In the genomic region with DNA sequence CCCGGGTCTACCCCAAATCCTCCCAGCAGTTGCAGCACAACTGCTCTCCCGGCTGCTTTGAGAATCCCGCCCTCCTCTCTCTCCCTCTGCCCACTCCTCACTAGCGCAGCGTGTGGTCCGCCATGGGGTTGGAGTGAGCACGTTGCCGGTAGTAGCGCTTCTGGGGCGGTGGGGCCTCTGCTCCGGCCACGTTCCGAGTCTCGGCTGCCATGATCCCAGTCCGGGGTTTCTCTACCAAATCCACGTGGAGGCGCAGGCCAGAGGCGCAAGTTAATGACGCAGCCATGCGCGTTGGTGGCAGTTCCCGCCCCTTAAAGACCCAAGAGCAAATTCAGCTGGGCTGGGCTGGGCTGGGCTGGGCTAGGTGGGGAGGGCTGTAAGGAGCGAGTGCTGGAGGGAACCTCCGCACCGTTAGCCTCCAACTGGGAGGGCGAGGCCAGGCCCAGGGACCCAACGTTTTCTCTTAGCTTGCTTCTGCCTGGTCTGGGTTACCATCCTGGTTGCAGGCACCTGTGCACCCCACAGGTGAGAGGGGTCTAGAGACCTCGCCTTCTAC, we compare ENCODE assay signal across 8 cellular contexts. TPM values are rescaled to one million over a fixed set of nuclear protein-coding genes. Genes with fewer than 3 reads are reported as not detected.
DNase-seq lines count a peak whose midpoint lies in the region; ATAC-seq and TF ChIP-seq lines count a peak whose summit lies in the region.

TSS of gene METTL1 (minus strand) at position 233 of the 556 bp plus-strand sequence. CDS start at position 211, 22 bp downstream.

- no peaks in the 10 kb centered on the region for H3K9me3 ChIP-seq in thyroid gland

- H3K36me3 Mint-ChIP-seq in HFFc6 (ENCODE audit: low read depth) (peaks cover 35% of the 10 kb centered on the region), glutamatergic neuron (ENCODE audit: unreplicated experiment) (peaks cover 5% of the 10 kb centered on the region), osteocyte (ENCODE audit: unreplicated experiment) (peaks cover 15% of the 10 kb centered on the region)
- H3K36me3 Mint-ChIP-seq in activated naive CD8-positive, alpha-beta T cell = peaks cover 7% of the 10 kb centered on the region

- peaks cover 2% of the 10 kb centered on the region for H3K27me3 Mint-ChIP-seq in HFFc6 (ENCODE audit: insufficient read depth)
- H3K27me3 Mint-ChIP-seq in activated naive CD8-positive, alpha-beta T cell = no peaks in the 10 kb centered on the region
- H3K27me3 Mint-ChIP-seq in glutamatergic neuron (ENCODE audit: unreplicated experiment) = peaks cover 5% of the 10 kb centered on the region
- no peaks in the 10 kb centered on the region for H3K27me3 Mint-ChIP-seq in osteocyte (ENCODE audit: unreplicated experiment)

- H3K4me3 ChIP-seq in NB4 (ENCODE audit: low read depth, low read length) (peak within 1 kb of the TSS; percentile 87), thyroid gland (replicated peaks in 1 of 3) (peak within 1 kb of the TSS; percentile 29 to 52 (median 51))

- no peaks in the 10 kb centered on the region for H3K27me3 ChIP-seq in thyroid gland

- intact Hi-C loops in thyroid gland (cut with DNase I) = no loop called here

- H3K4me3 Mint-ChIP-seq in HFFc6 (peak within 1 kb of the TSS; percentile 99), glutamatergic neuron (ENCODE audit: unreplicated experiment) (peak within 1 kb of the TSS; percentile 99), osteocyte (ENCODE audit: unreplicated experiment) (peak within 1 kb of the TSS; percentile 98)
- peak within 1 kb of the TSS; percentile 99 for H3K4me3 Mint-ChIP-seq in activated naive CD8-positive, alpha-beta T cell

- TF ChIP-seq CTCF in HFFc6 (IDR thresholded peaks at IDR 0.05) (no peak), NB4 (IDR thresholded peaks at IDR 0.05; ENCODE audit: low read depth, low read length) (no peak), glutamatergic neuron (IDR thresholded peaks at IDR 0.05; ENCODE audit: partially characterized antibody, unreplicated experiment) (no peak), osteocyte (IDR thresholded peaks at IDR 0.05) (no peak), thyroid gland (IDR thresholded peaks at IDR 0.05) (peak in 1 of 6 experiments; percentile 31)

- TF ChIP-seq POLR2A in NB4 (IDR thresholded peaks at IDR 0.05; ENCODE audit: extremely low read depth, insufficient read length) = peak; percentile 85
- peak in 1 of 2 donors; percentile 55 for TF ChIP-seq POLR2A in thyroid gland (IDR thresholded peaks at IDR 0.05)

- H3K4me1 ChIP-seq in thyroid gland = peaks cover 18 to 37% of the 10 kb centered on the region in 2 donors

- peak; percentile 92 for ATAC-seq in SK-N-SH treated with all-trans-retinoic acid at 6 μM for 48 hours

- H3K4me1 Mint-ChIP-seq in HFFc6 (ENCODE audit: low read depth) (peaks cover 39% of the 10 kb centered on the region), glutamatergic neuron (ENCODE audit: low read depth, unreplicated experiment) (peaks cover 5% of the 10 kb centered on the region), osteocyte (ENCODE audit: unreplicated experiment) (peaks cover 22% of the 10 kb centered on the region)
- peaks cover 21% of the 10 kb centered on the region for H3K4me1 Mint-ChIP-seq in activated naive CD8-positive, alpha-beta T cell (ENCODE audit: low read depth)

- no peaks in the 10 kb centered on the region for H3K9me3 Mint-ChIP-seq in HFFc6
- H3K9me3 Mint-ChIP-seq in activated naive CD8-positive, alpha-beta T cell (ENCODE audit: low read depth) = no peaks in the 10 kb centered on the region
- peaks cover 7% of the 10 kb centered on the region for H3K9me3 Mint-ChIP-seq in glutamatergic neuron (ENCODE audit: unreplicated experiment)
- no peaks in the 10 kb centered on the region for H3K9me3 Mint-ChIP-seq in osteocyte (ENCODE audit: unreplicated experiment)

- DNase-seq in GM04504 (ENCODE audit: low read depth) (peak; percentile 94), HFFc6 (peak; percentile 94), NB4 (ENCODE audit: low read depth) (peak; percentile 99), glutamatergic neuron (peak; percentile 93), osteocyte (ENCODE audit: extremely low spot score, unreplicated experiment) (peak; percentile 97), thyroid gland (peak; percentile 96)

- peak within 1 kb of the TSS; percentile 100 for H3K27ac Mint-ChIP-seq in HFFc6
- peak within 1 kb of the TSS; percentile 100 for H3K27ac Mint-ChIP-seq in activated naive CD8-positive, alpha-beta T cell
- peak within 1 kb of the TSS; percentile 93 for H3K27ac Mint-ChIP-seq in glutamatergic neuron (ENCODE audit: unreplicated experiment)
- H3K27ac Mint-ChIP-seq in osteocyte (ENCODE audit: unreplicated experiment) = peak within 1 kb of the TSS; percentile 99

- H3K36me3 ChIP-seq in thyroid gland = no peaks in the 10 kb centered on the region

- H3K27ac ChIP-seq in thyroid gland = peak within 1 kb of the TSS; percentile 82 to 95 (median 85)

- WGBS in thyroid gland, 2 donors = 0 to 1% methylated on average over 23 to 25 of the region's 28 CpGs

TF ChIP-seq in SK-N-SH treated with all-trans-retinoic acid at 6 μM for 48 hours, 23 proteins besides CTCF, POLR2A, EP300 and RAD21:
- TF ChIP-seq ZC3H10 (CRISPR knock-in tag; IDR thresholded peaks at IDR 0.05) = no peak
- TF ChIP-seq PATZ1 (CRISPR knock-in tag; IDR thresholded peaks at IDR 0.05; ENCODE audit: borderline replicate concordance) = 0 out of 2 replicates have a peak, but pooled peaks have one; percentile 19
- no peak for TF ChIP-seq ZNF565 (CRISPR knock-in tag; conservative IDR thresholded peaks at IDR 0.05; ENCODE audit: low read depth)

RNA-seq across cellular contexts. Expression of gene METTL1, which starts in this region (rescaled TPM):
- total RNA-seq in HFFc6 (2021; fragmentation: NEBNext Ultra II Directional; extraction: Animal tissue kit (Norgen Biotek cat#: 25700)) = 10 to 100 TPM; 30.0 to 41.8 (median 36.0) TPM
- total RNA-seq in glutamatergic neuron (ENCODE audit: unreplicated experiment) (9.1 TPM), osteocyte (22.3 and 23.9 TPM in 2 replicates), thyroid gland (10 to 100 TPM in 3 of 4 donors, 1 to 10 TPM in 1; 7.9 to 24.5 (median 13.1) TPM)

Comparison
In these comparisons a context has a peak if more than half of its experiments do, and no peak if none do; other contexts are left out.
1. Peak in every context shown above with its lines: DNase-seq, ATAC-seq, H3K4me3 ChIP-seq and H3K27ac ChIP-seq.